In the genomic region with DNA sequence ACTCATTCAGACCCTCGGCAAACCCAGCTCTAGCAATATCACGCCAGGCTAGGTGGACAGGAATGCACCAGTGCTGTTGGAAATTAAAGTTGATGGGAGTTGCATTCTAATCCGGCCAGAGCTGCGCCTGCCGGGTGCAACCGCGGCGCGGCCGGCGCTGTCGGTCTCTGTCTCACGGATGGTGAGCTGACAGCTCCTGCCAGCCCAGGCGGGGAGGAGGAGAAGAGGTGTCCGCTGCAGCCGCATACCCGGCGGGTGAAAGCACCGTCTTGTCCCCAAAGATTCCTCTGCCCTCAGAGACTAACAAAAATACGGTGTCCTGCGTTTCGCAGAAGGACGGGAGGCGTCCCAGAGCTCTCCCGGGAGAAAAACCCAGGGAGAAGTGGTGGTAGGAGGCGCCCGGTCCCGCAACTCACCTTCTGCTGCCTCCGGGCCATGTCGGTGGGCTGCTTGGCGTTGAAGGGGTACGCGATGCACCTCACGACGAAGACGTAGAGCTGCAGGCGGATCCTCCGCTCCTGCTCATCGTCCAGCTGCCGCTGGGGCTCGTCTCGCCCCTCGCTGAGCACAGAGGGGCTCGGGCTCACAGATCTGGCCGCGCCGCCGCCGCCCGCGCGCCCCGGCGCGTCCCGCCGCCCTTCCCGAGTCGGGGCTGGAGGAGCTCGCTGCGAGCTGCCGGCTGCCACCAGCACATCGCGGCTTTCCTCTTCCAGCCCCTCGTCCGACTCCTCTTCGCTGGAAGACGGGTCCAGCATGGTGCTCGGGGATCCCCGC, we compare ENCODE assay signal across 8 cellular contexts. TPM values are rescaled to one million over a fixed set of nuclear protein-coding genes. Genes with fewer than 3 reads are reported as not detected.
A peak's percentile ranks its signal among the peaks of the same experiment; 100 is the strongest.
DNase-seq lines count a peak whose midpoint lies in the region; ATAC-seq and TF ChIP-seq lines count a peak whose summit lies in the region.

No MANE protein-coding gene starts in this region.

- H3K9me3 ChIP-seq in NT2/D1 (ENCODE audit: insufficient read depth, low read length) = no peaks in the 10 kb centered on the region
- H3K9me3 ChIP-seq in right lobe of liver = no peaks in the 10 kb centered on the region
- no peaks in the 10 kb centered on the region for H3K9me3 ChIP-seq in thymus (ENCODE audit: control insufficient read depth)

- H3K36me3 ChIP-seq in NT2/D1 (ENCODE audit: insufficient read depth, insufficient read length, low read length) (no peaks in the 10 kb centered on the region), right lobe of liver (no peaks in the 10 kb centered on the region), thymus (ENCODE audit: control insufficient read depth, insufficient read depth) (no peaks in the 10 kb centered on the region)

- TF ChIP-seq POLR2A in right lobe of liver (IDR thresholded peaks at IDR 0.05) = no peak

- H3K9ac ChIP-seq in NT2/D1 (ENCODE audit: insufficient read length, low read depth) = peak overlapping the region; percentile 80

- H3K27ac ChIP-seq in right lobe of liver (peak overlapping the region; percentile 90 to 93 (median 92)), thymus (ENCODE audit: low read depth) (peak overlapping the region; percentile 83)

- WGBS in right lobe of liver (ENCODE audit: insufficient coverage, low coverage, low lambda C conversion rate, missing lambda C conversion rate) = 0% methylated on average over 16 of the region's 70 CpGs
- 3% methylated on average over 70 of the region's 70 CpGs for WGBS in thymus

- ATAC-seq in GM18858 (IDR thresholded peaks at IDR 0.05; ENCODE audit: unreplicated experiment) (peak; percentile 15), HG03025 (IDR thresholded peaks at IDR 0.05; ENCODE audit: low FRiP score, unreplicated experiment) (peak; percentile 32), right lobe of liver (peak; percentile 44 to 66 (median 50))

- peak; percentile 64 for DNase-seq in AG20443 (ENCODE audit: low spot score)
- peak; percentile 47 for DNase-seq in NT2/D1 (ENCODE audit: low read depth, low spot score)
- DNase-seq in dermis blood vessel endothelial cell = peak; percentile 73
- peak; percentile 58 to 73 (median 65) for DNase-seq in right lobe of liver
- DNase-seq in activated effector memory CD4-positive, alpha-beta T cell treated with Interleukin-2 at 50 U/mL for 16 hours = no peak

- H3K27me3 ChIP-seq in NT2/D1 (ENCODE audit: insufficient read depth, insufficient read length) (peaks cover 45% of the 10 kb centered on the region), right lobe of liver (no peaks in the 10 kb centered on the region), thymus (ENCODE audit: control insufficient read depth, insufficient read depth) (peaks cover 29% of the 10 kb centered on the region)

- intact Hi-C loops in right lobe of liver (cut with DNase I) = no loop called here

- H3K4me1 ChIP-seq in NT2/D1 (ENCODE audit: insufficient read depth, insufficient read length) (no peaks in the 10 kb centered on the region), right lobe of liver (peaks cover 0 to 28% (median 7%) of the 10 kb centered on the region in 4 donors), thymus (ENCODE audit: control insufficient read depth, insufficient read depth, low read length) (no peaks in the 10 kb centered on the region)

- H3K4me3 ChIP-seq in NT2/D1 (ENCODE audit: insufficient read length, low read depth) (peak overlapping the region; percentile 66), right lobe of liver (peak overlapping the region; percentile 79 to 81 (median 80)), thymus (ENCODE audit: low read length) (peak overlapping the region; percentile 42)

- TF ChIP-seq CTCF in right lobe of liver (IDR thresholded peaks at IDR 0.05) = peak in 3 of 4 donors; percentile 11 to 25 (median 11)

RNA-seq across cellular contexts. Expression of a gene that starts 0.5 kb away (rescaled TPM):
- total RNA-seq in dermis blood vessel endothelial cell (69.4 and 83.7 TPM in 2 replicates), right lobe of liver (10 to 100 TPM in 2 of 6 experiments, 1 to 10 TPM in 4; 7.6 to 14.7 (median 9.4) TPM)
- 9.5 TPM for polyA plus RNA-seq in thymus
